8 cellular contexts compared by ENCODE assay signal in genomic region chr18:70337139-70337972, GRCh38. TPM values are rescaled to one million over a fixed set of nuclear protein-coding genes. Genes with fewer than 3 reads are reported as not detected.
DNase-seq lines count a peak whose midpoint lies in the region; ATAC-seq and TF ChIP-seq lines count a peak whose summit lies in the region.

No MANE protein-coding gene starts in this region.

- TF ChIP-seq EP300 in esophagus muscularis mucosa (IDR thresholded peaks at IDR 0.05): no peak

- no peak overlapping the region for H4K12ac ChIP-seq in trophoblast cell (ENCODE audit: low read depth, low read length)

- no peak overlapping the region for H3K18ac ChIP-seq in trophoblast cell (ENCODE audit: low read length)

- TF ChIP-seq CTCF in spleen (IDR thresholded peaks at IDR 0.05 in 8 of 11, conservative IDR thresholded peaks at IDR 0.05 in 3 of 11) (no peak), esophagus muscularis mucosa (IDR thresholded peaks at IDR 0.05) (no peak)

- intact Hi-C loops in spleen (cut with DNase I; ENCODE audit: low total_unique reads): no loop called here
- intact Hi-C loops in esophagus muscularis mucosa (cut with DNase I): no loop called here

- no peak overlapping the region for H4K91ac ChIP-seq in trophoblast cell (ENCODE audit: low read depth, low read length)

- no peak overlapping the region for H2AFZ ChIP-seq in trophoblast cell (ENCODE audit: insufficient read depth, low read length, poor library complexity)

- H3K4me3 ChIP-seq in trophoblast cell (ENCODE audit: low read depth, low read length) (no peak overlapping the region), spleen (no peak overlapping the region), esophagus muscularis mucosa (no peak overlapping the region)
- H3K4me3 ChIP-seq in effector memory CD4-positive, alpha-beta T cell (ENCODE audit: insufficient read depth, low read depth, low read length, poor library complexity, severe bottlenecking): no peak overlapping the region

- H3K79me1 ChIP-seq in trophoblast cell (ENCODE audit: low read length): peaks cover 23% of the 10 kb centered on the region

- peak; percentile 73 for ATAC-seq in GM18870 (IDR thresholded peaks at IDR 0.05; ENCODE audit: unreplicated experiment)
- ATAC-seq in esophagus mucosa: peak; percentile 94

- H3K4me1 ChIP-seq in trophoblast cell (ENCODE audit: control insufficient read depth in 1 of 2, insufficient read depth in 2 of 2, low read length in 2 of 2): peaks cover 11 to 14% of the 10 kb centered on the region in 2 experiments
- no peaks in the 10 kb centered on the region for H3K4me1 ChIP-seq in effector memory CD4-positive, alpha-beta T cell (ENCODE audit: control insufficient read depth, insufficient read depth, low read length, poor library complexity, severe bottlenecking)
- H3K4me1 ChIP-seq in spleen: no peaks in the 10 kb centered on the region
- H3K4me1 ChIP-seq in esophagus muscularis mucosa: peaks cover 0 to 9% (median 4%) of the 10 kb centered on the region in 4 donors

- peak overlapping the region; percentile 48 for H3K27ac ChIP-seq in trophoblast cell (ENCODE audit: low read depth, low read length)
- no peak overlapping the region for H3K27ac ChIP-seq in effector memory CD4-positive, alpha-beta T cell (ENCODE audit: insufficient read depth, low read length, poor library complexity, severe bottlenecking)
- no peak overlapping the region for H3K27ac ChIP-seq in spleen
- H3K27ac ChIP-seq in esophagus muscularis mucosa (replicated peaks in 1 of 4): no peak overlapping the region

- H3K9me3 ChIP-seq in trophoblast cell (ENCODE audit: insufficient read depth, low read depth, low read length) (peaks cover 2% of the 10 kb centered on the region), spleen (peaks cover 0 to 17% (median 6%) of the 10 kb centered on the region in 8 donors), esophagus muscularis mucosa (peaks cover 0 to 4% (median 0%) of the 10 kb centered on the region in 4 donors)
- H3K9me3 ChIP-seq in effector memory CD4-positive, alpha-beta T cell (ENCODE audit: control insufficient read depth, low read length): no peaks in the 10 kb centered on the region

- DNase-seq in NOMO-1 (lab: John Stamatoyannopoulos, UW; ENCODE audit: unreplicated experiment in 2 of 2) (peak; percentile 4 to 10), trophoblast cell (peak; percentile 89 to 91), spleen (no peak), esophagus muscularis mucosa (ENCODE audit: extremely low spot score) (no peak)
- no peak for DNase-seq in effector memory CD4-positive, alpha-beta T cell
- DNase-seq in effector CD8-positive, alpha-beta T cell (lab: John Stamatoyannopoulos, UW): no peak

- H3K4ac ChIP-seq in trophoblast cell (ENCODE audit: low read depth, low read length): no peak overlapping the region

- H3K79me2 ChIP-seq in trophoblast cell (ENCODE audit: control insufficient read depth, insufficient read depth, low read length, poor library complexity): peaks cover 3% of the 10 kb centered on the region

- TF ChIP-seq POLR2A in spleen (IDR thresholded peaks at IDR 0.05) (no peak), esophagus muscularis mucosa (IDR thresholded peaks at IDR 0.05; ENCODE audit: low read depth) (no peak)

- no peak overlapping the region for H2AK5ac ChIP-seq in trophoblast cell (ENCODE audit: low read length)

- peaks cover 0 to 7% of the 10 kb centered on the region in 2 experiments for H3K36me3 ChIP-seq in trophoblast cell (ENCODE audit: control insufficient read depth in 1 of 2, insufficient read depth in 2 of 2, low read length in 2 of 2)
- H3K36me3 ChIP-seq in effector memory CD4-positive, alpha-beta T cell (ENCODE audit: control insufficient read depth, insufficient read depth, low read length): no peaks in the 10 kb centered on the region
- H3K36me3 ChIP-seq in spleen: no peaks in the 10 kb centered on the region
- peaks cover 0 to 12% (median 6%) of the 10 kb centered on the region in 4 donors for H3K36me3 ChIP-seq in esophagus muscularis mucosa

- no peaks in the 10 kb centered on the region for H3K27me3 ChIP-seq in trophoblast cell (ENCODE audit: insufficient read depth, low read length)
- H3K27me3 ChIP-seq in effector memory CD4-positive, alpha-beta T cell (replicated peaks; ENCODE audit: control insufficient read depth, insufficient read depth, low read length, poor library complexity, severe bottlenecking): no peaks in the 10 kb centered on the region
- H3K27me3 ChIP-seq in spleen (replicated peaks in 1 of 7): no peaks in the 10 kb centered on the region
- H3K27me3 ChIP-seq in esophagus muscularis mucosa: no peaks in the 10 kb centered on the region

- H3K9ac ChIP-seq in trophoblast cell (ENCODE audit: low read length): no peak overlapping the region

- no peak overlapping the region for H3K14ac ChIP-seq in trophoblast cell (ENCODE audit: low read length)

- H4K8ac ChIP-seq in trophoblast cell (ENCODE audit: low read depth, low read length): no peak overlapping the region

- no CpG with 5 or more reads among the region's 4 CpGs for WGBS in trophoblast cell (ENCODE audit: extremely low coverage, insufficient coverage, insufficient read length)
- WGBS in spleen, 5 donors: 76 to 91% (median 86%) methylated on average over 4 of the region's 4 CpGs
- WGBS in esophagus muscularis mucosa: 70% methylated on average over 4 of the region's 4 CpGs

- no peak overlapping the region for H3K23ac ChIP-seq in trophoblast cell (ENCODE audit: low read length)

- no peak overlapping the region for H3K4me2 ChIP-seq in trophoblast cell (ENCODE audit: low read length)

- H2BK12ac ChIP-seq in trophoblast cell (ENCODE audit: low read length): no peak overlapping the region

- H2BK120ac ChIP-seq in trophoblast cell (ENCODE audit: insufficient read depth, low read length, poor library complexity): no peak overlapping the region

- H2BK5ac ChIP-seq in trophoblast cell (ENCODE audit: low read depth, low read length, poor library complexity): no peak overlapping the region

RNA-seq across cellular contexts. Expression of gene SOCS6, which starts 48.5 kb away (rescaled TPM):
- total RNA-seq in esophagus mucosa (21.2 TPM), spleen (10 to 100 TPM in 2 of 7 donors, 1 to 10 TPM in 5; 6.6 to 11.5 (median 8.6) TPM), esophagus muscularis mucosa (10 to 100 TPM; 14.1 to 22.3 (median 19.4) TPM)
- polyA plus RNA-seq in trophoblast cell (2013): 49.6 and 49.7 TPM in 2 replicates
- 1 to 10 TPM; 1.3 to 2.1 (median 1.6) TPM for polyA plus RNA-seq in spleen

Comparison
In these comparisons a context has a peak if more than half of its experiments do, and no peak if none do; other contexts are left out.
1. DNase-seq: peak in NOMO-1 (2 of 2) and trophoblast cell (2 of 2); none in effector memory CD4-positive, alpha-beta T cell (0 of 3), effector CD8-positive, alpha-beta T cell (single experiment), spleen (single experiment) and esophagus muscularis mucosa (single experiment).